20 cellular contexts compared by ENCODE assay signal in genomic region chr7:127114739-127115265, GRCh38.
A peak's percentile ranks its signal among the peaks of the same experiment; 100 is the strongest.
DNase-seq lines count a peak whose midpoint lies in the region; ATAC-seq, FAIRE-seq and TF ChIP-seq lines count a peak whose summit lies in the region.
"Had no signal": no experiment of that assay in that cellular context is flagged by ENCODE, and none has a peak within 500 bp of the region (broad histone marks: within the 10 kb centered on the region; RNA-seq: fewer than 3 reads in every experiment).

No MANE protein-coding gene starts in this region.

- intact Hi-C loops in Calu3 (cut with micrococcal nuclease; ENCODE audit: unreplicated experiment), result no loop called here
- intact Hi-C loops in transverse colon (cut with DNase I; ENCODE audit: low total_unique reads), result no loop called here

- ATAC-seq in GM18907 (IDR thresholded peaks at IDR 0.05; ENCODE audit: unreplicated experiment), result peak; percentile 68
- ATAC-seq in HG03469 (IDR thresholded peaks at IDR 0.05; ENCODE audit: unreplicated experiment), result peak; percentile 54
- no peak for ATAC-seq in HG03159 (IDR thresholded peaks at IDR 0.05; ENCODE audit: unreplicated experiment)
- ATAC-seq in GM21390 (IDR thresholded peaks at IDR 0.05; ENCODE audit: unreplicated experiment), result no peak
- ATAC-seq: HepG2, lower lobe of right lung had no signal

- FAIRE-seq in bronchial epithelial cell (lab: Jason Lieb, UNC), result no peak
- FAIRE-seq: endometrium, HepG2 had no signal

- no peaks in the 10 kb centered on the region for H3K27me3 ChIP-seq in bronchial epithelial cell (ENCODE audit: control insufficient read depth, insufficient read depth, low read length)
- no peaks in the 10 kb centered on the region for H3K27me3 ChIP-seq in transverse colon
- H3K27me3 ChIP-seq: suprapubic skin had no signal

- H3K36me3 ChIP-seq in bronchial epithelial cell (ENCODE audit: control insufficient read depth, insufficient read depth, low read length), result no peaks in the 10 kb centered on the region
- no peaks in the 10 kb centered on the region for H3K36me3 ChIP-seq in transverse colon
- H3K36me3 ChIP-seq: HAP-1, lower lobe of right lung, suprapubic skin had no signal

- H3K27ac Mint-ChIP-seq in Calu3 (ENCODE audit: unreplicated experiment), result peak overlapping the region; percentile 43
- H3K27ac Mint-ChIP-seq: activated naive CD4-positive, alpha-beta T cell treated with anti-CD3 and anti-CD28 coated beads, Interleukin-2, amount 50 U/mL, for 72 hours; CD4-positive, CD25-positive, alpha-beta regulatory T cell; T-helper 2 cell treated with Interferon-gamma antibody and Interleukin-4, amounts not matched to agents 5 μg/mL and 100 μg/mL, for 36 hours had no signal

- H3K4me3 ChIP-seq in bronchial epithelial cell (ENCODE audit: low read depth, low read length) (no peak overlapping the region), transverse colon (no peak overlapping the region)
- H3K4me3 ChIP-seq: coronary artery, HAP-1, lower lobe of right lung, suprapubic skin had no signal

- TF ChIP-seq POLR2A in transverse colon (IDR thresholded peaks at IDR 0.05), result no peak

- H3K4me3 Mint-ChIP-seq in Calu3 (ENCODE audit: low read depth, unreplicated experiment), result no peak overlapping the region
- H3K4me3 Mint-ChIP-seq: CD4-positive, CD25-positive, alpha-beta regulatory T cell; T-helper 2 cell treated with Interferon-gamma antibody and Interleukin-4, amounts not matched to agents 5 μg/mL and 100 μg/mL, for 36 hours had no signal

- no peaks in the 10 kb centered on the region for H3K36me3 Mint-ChIP-seq in Calu3 (ENCODE audit: insufficient read depth, unreplicated experiment)
- H3K36me3 Mint-ChIP-seq: CD4-positive, CD25-positive, alpha-beta regulatory T cell had no signal

- in situ Hi-C loops in transverse colon (cut with MboI; ENCODE audit: low pct_ligation_motif_present in 1 of 4, low pct_unique_long_range_greater_than_20kb in 1 of 4, low sequenced_read_pairs in 3 of 4), result no loop called here

- H3K9me3 ChIP-seq in transverse colon, result no peaks in the 10 kb centered on the region
- H3K9me3 ChIP-seq: HAP-1, lower lobe of right lung, suprapubic skin had no signal

- BruUV-seq in Calu3 (replicated peaks; lab: Mats Ljungman, UMichigan), result no TSS peak

- TF ChIP-seq CTCF in Calu3 (IDR thresholded peaks at IDR 0.05; ENCODE audit: unreplicated experiment), result no peak
- TF ChIP-seq CTCF in bronchial epithelial cell (IDR thresholded peaks at IDR 0.05; ENCODE audit: insufficient read depth, low read length, severe bottlenecking), result no peak
- TF ChIP-seq CTCF in transverse colon (IDR thresholded peaks at IDR 0.05), result no peak

- TF ChIP-seq EP300 in transverse colon (IDR thresholded peaks at IDR 0.05; ENCODE audit: low read depth), result no peak

- peak; percentile 21 for DNase-seq in Calu3
- DNase-seq in bronchial epithelial cell (ENCODE audit: low read depth), result peak; percentile 25
- DNase-seq in transverse colon, result no peak
- no peak for DNase-seq in COLO829 (ENCODE audit: low spot score)
- DNase-seq: CD4-positive, CD25-positive, alpha-beta regulatory T cell; DND-41; lower lobe of right lung; NCI-H1694; NCI-H2227 treated with DMSO at 0.1 percent for 48 hours had no signal

- H3K27me3 Mint-ChIP-seq in Calu3 (ENCODE audit: unreplicated experiment), result peaks cover 14% of the 10 kb centered on the region

- no peak overlapping the region for H3K27ac ChIP-seq in transverse colon
- H3K27ac ChIP-seq: coronary artery, lower lobe of right lung, suprapubic skin had no signal

- peaks cover 2% of the 10 kb centered on the region for H3K9me3 Mint-ChIP-seq in Calu3 (ENCODE audit: low read depth, unreplicated experiment)
- H3K9me3 Mint-ChIP-seq: T-helper 2 cell treated with Interferon-gamma antibody and Interleukin-4, amounts not matched to agents 5 μg/mL and 100 μg/mL, for 36 hours had no signal

- no peaks in the 10 kb centered on the region for H3K4me1 ChIP-seq in transverse colon
- H3K4me1 ChIP-seq: HAP-1, lower lobe of right lung, suprapubic skin had no signal

- CTCF ChIA-PET in Calu3 (lab: Charles Lee), result no interaction called here

- peaks cover 15% of the 10 kb centered on the region for H3K4me1 Mint-ChIP-seq in Calu3 (ENCODE audit: low read depth, unreplicated experiment)
- H3K4me1 Mint-ChIP-seq: CD4-positive, CD25-positive, alpha-beta regulatory T cell had no signal

- WGBS in transverse colon (ENCODE audit: low coverage in 1 of 2), 2 donors, result 40 to 59% methylated on average over 2 to 3 of the region's 3 CpGs

Comparison
In these comparisons a context has a peak if more than half of its experiments do, and no peak if none do; other contexts are left out.
1. DNase-seq: peak in Calu3 (single experiment) and bronchial epithelial cell (single experiment); none in transverse colon (single experiment) and COLO829 (single experiment).
2. ATAC-seq: peak in GM18907 (single experiment) and HG03469 (single experiment); none in HG03159 (single experiment) and GM21390 (single experiment).